In genomic region chr2:203789613-203790012, GRCh38 we compare ENCODE assay signal across 18 cellular contexts.
DNase-seq lines count a peak whose midpoint lies in the region; FAIRE-seq and TF ChIP-seq lines count a peak whose summit lies in the region.
"Had no signal": no experiment of that assay in that cellular context is flagged by ENCODE, and none has a peak within 500 bp of the region (broad histone marks: within the 10 kb centered on the region; RNA-seq: fewer than 3 reads in every experiment).

No MANE protein-coding gene starts in this region.

- peaks cover 30% of the 10 kb centered on the region for H3K4me1 Mint-ChIP-seq in Caco-2 (ENCODE audit: low read depth, unreplicated experiment)
- H3K4me1 Mint-ChIP-seq in nephron progenitor cell = peaks cover 12% of the 10 kb centered on the region

- CTCF ChIA-PET in Caco-2 (lab: Charles Lee) = interaction anchor here (0.7 kb wide), 1 partner anchor 267 kb away, joined by 7 read pairs; no protein-coding TSS in a partner anchor

- H3K27ac Mint-ChIP-seq in Caco-2 (ENCODE audit: unreplicated experiment) (peak overlapping the region; percentile 76), nephron progenitor cell (peak overlapping the region; percentile 30)

- H3K9me3 ChIP-seq in Caco-2 = no peaks in the 10 kb centered on the region
- H3K9me3 ChIP-seq: Peyer's patch had no signal

- no TSS peak for BruUV-seq in Caco-2 (replicated peaks; lab: Mats Ljungman, UMichigan)

- H3K4me3 ChIP-seq in Caco-2 (ENCODE audit: low read depth, low read length) = no peak overlapping the region
- H3K4me3 ChIP-seq: Peyer's patch had no signal

- no peak for TF ChIP-seq POLR2A in H54 (IDR thresholded peaks at IDR 0.05; ENCODE audit: low read depth, low read length)

- no peak for DNase-seq in Caco-2
- no peak for DNase-seq in H54 (ENCODE audit: insufficient read length, low spot score)
- no peak for DNase-seq in epithelial cell of prostate (ENCODE audit: low read depth, low spot score)
- no peak for DNase-seq in nephron progenitor cell
- DNase-seq in NCI-H1092 (lab: John Stamatoyannopoulos, UW) = no peak
- no peak for DNase-seq in DMS153 (lab: John Stamatoyannopoulos, UW)
- DNase-seq in CD1c-positive myeloid dendritic cell (ENCODE audit: extremely low spot score) = no peak
- no peak for DNase-seq in NCI-H1105 (lab: John Stamatoyannopoulos, UW)
- DNase-seq: ACHN, DND-41, HCEC 1CT, NCI-H1436 treated with DMSO at 0.1 percent for 48 hours, NCI-H2029, NCI-H2171, NCI-H69, Peyer's patch had no signal

- H3K4me1 ChIP-seq in Caco-2 = peaks cover 69% of the 10 kb centered on the region
- H3K4me1 ChIP-seq: Peyer's patch had no signal

- no peak overlapping the region for H3K4me3 Mint-ChIP-seq in Caco-2 (ENCODE audit: unreplicated experiment)
- no peak overlapping the region for H3K4me3 Mint-ChIP-seq in nephron progenitor cell

- H3K9me3 Mint-ChIP-seq in Caco-2 (ENCODE audit: unreplicated experiment) = no peaks in the 10 kb centered on the region
- H3K9me3 Mint-ChIP-seq in nephron progenitor cell = peaks cover 13% of the 10 kb centered on the region

- H3K36me3 Mint-ChIP-seq in Caco-2 (ENCODE audit: insufficient read depth, unreplicated experiment) (peaks cover 23% of the 10 kb centered on the region), nephron progenitor cell (ENCODE audit: low read depth) (peaks cover 8% of the 10 kb centered on the region)

- peak overlapping the region; percentile 6 for H3K27ac ChIP-seq in epithelial cell of prostate
- H3K27ac ChIP-seq: C4-2B, HL-60, Peyer's patch had no signal

- H3K27me3 Mint-ChIP-seq in Caco-2 (ENCODE audit: insufficient read depth, unreplicated experiment) (no peaks in the 10 kb centered on the region), nephron progenitor cell (ENCODE audit: low read depth, poor library complexity) (peaks cover 10% of the 10 kb centered on the region)

- H3K36me3 ChIP-seq in Caco-2 (ENCODE audit: control insufficient read depth, insufficient read depth, low read length) = no peaks in the 10 kb centered on the region
- H3K36me3 ChIP-seq: Peyer's patch had no signal

- no peaks in the 10 kb centered on the region for H3K27me3 ChIP-seq in Caco-2 (replicated peaks; ENCODE audit: control insufficient read depth, insufficient read depth, low read length)
- H3K27me3 ChIP-seq: Peyer's patch had no signal

- intact Hi-C loops in Caco-2 (cut with micrococcal nuclease; ENCODE audit: unreplicated experiment) = loop anchor here (2.0 kb wide), 1 partner anchor 23 kb away; no protein-coding TSS in a partner anchor

- POLR2A ChIA-PET in Caco-2 (lab: Charles Lee) = no interaction called here

- FAIRE-seq in H54 (lab: Jason Lieb, UNC) = peak; percentile 11

- TF ChIP-seq CTCF in Caco-2 (IDR thresholded peaks at IDR 0.05; ENCODE audit: insufficient read depth in 1 of 2, low read depth in 1 of 2, low read length in 1 of 2, severe bottlenecking in 1 of 2, unreplicated experiment in 1 of 2) (no peak), nephron progenitor cell (IDR thresholded peaks at IDR 0.05) (no peak)
